Comparison of ENCODE assay signal across 1 cellular context in the genomic region with DNA sequence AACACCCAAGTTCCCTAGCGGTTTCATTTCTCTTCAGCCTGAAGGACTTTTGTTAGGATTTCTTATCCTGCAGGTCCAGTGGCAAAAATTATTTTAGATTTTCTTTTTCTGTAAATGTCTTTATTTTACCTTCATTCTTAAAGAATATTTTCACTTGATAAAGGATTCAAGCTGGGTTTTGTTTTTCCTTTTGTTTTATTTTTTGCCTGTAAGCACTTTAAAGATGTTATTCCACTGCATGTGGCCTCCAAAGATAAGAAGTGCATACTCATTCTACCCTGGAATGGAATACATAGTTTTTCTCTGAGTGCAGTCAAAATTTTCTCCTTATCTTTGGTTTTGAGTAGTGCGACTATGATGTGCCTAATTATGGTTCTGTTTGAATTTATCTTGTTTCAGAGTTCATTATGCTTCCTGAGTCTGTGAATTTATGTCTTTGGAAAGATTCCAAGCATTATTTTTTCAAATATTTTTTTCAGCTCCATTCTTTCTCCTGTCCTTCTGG.
TF ChIP-seq lines count a peak whose summit lies in the region.

No MANE protein-coding gene starts in this region.

TF ChIP-seq in K562, 482 proteins besides CTCF, POLR2A, EP300 and RAD21 (continued from another document and continues in another):
- TF ChIP-seq, protein P1, sequence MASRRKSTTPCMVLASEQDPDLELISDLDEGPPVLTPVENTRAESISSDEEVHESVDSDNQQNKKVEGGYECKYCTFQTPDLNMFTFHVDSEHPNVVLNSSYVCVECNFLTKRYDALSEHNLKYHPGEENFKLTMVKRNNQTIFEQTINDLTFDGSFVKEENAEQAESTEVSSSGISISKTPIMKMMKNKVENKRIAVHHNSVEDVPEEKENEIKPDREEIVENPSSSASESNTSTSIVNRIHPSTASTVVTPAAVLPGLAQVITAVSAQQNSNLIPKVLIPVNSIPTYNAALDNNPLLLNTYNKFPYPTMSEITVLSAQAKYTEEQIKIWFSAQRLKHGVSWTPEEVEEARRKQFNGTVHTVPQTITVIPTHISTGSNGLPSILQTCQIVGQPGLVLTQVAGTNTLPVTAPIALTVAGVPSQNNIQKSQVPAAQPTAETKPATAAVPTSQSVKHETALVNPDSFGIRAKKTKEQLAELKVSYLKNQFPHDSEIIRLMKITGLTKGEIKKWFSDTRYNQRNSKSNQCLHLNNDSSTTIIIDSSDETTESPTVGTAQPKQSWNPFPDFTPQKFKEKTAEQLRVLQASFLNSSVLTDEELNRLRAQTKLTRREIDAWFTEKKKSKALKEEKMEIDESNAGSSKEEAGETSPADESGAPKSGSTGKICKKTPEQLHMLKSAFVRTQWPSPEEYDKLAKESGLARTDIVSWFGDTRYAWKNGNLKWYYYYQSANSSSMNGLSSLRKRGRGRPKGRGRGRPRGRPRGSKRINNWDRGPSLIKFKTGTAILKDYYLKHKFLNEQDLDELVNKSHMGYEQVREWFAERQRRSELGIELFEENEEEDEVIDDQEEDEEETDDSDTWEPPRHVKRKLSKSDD (conservative IDR thresholded peaks at IDR 0.05; ENCODE audit: low read length): no peak
- TF ChIP-seq MTA2 (IDR thresholded peaks at IDR 0.05; ENCODE audit: low read depth) (peak; percentile 91), ZNF3 (CRISPR knock-in tag; IDR thresholded peaks at IDR 0.05) (no peak), COPS2 (conservative IDR thresholded peaks at IDR 0.05) (no peak), FOXA3 (CRISPR knock-in tag; conservative IDR thresholded peaks at IDR 0.05 in 1 of 2, IDR thresholded peaks at IDR 0.05 in 1 of 2) (no peak; a peak in 1 of 4 replicates), BHLHE40 (IDR thresholded peaks at IDR 0.05; ENCODE audit: low read length) (peak; percentile 38; the same call in 1 of the 2 replicates), WHSC1 (IDR thresholded peaks at IDR 0.05; ENCODE audit: low read length) (no peak), ATF7 (IDR thresholded peaks at IDR 0.05) (0 out of 2 replicates have a peak, but pooled peaks have one; percentile 70), NFE2L1 (tag; IDR thresholded peaks at IDR 0.05; ENCODE audit: borderline replicate concordance, low read depth) (peak; percentile 32; the same call in 1 of the 2 replicates), ZNF316 (IDR thresholded peaks at IDR 0.05) (peak; percentile 100), CREM (IDR thresholded peaks at IDR 0.05; ENCODE audit: low read depth) (peak; percentile 65), GABPB1 (CRISPR knock-in tag; IDR thresholded peaks at IDR 0.05) (no peak), FOXJ2 (tag; IDR thresholded peaks at IDR 0.05) (peak; percentile 84), HDAC3 (IDR thresholded peaks at IDR 0.05; ENCODE audit: borderline replicate concordance, partially characterized antibody) (peak; percentile 92), CHD1 (IDR thresholded peaks at IDR 0.05; ENCODE audit: low read length) (no peak), ZC3H8 (IDR thresholded peaks at IDR 0.05) (no peak), ZNF695 (CRISPR knock-in tag; IDR thresholded peaks at IDR 0.05) (no peak), CEBPG (CRISPR knock-in tag; IDR thresholded peaks at IDR 0.05) (no peak), CEBPG (tag; conservative IDR thresholded peaks at IDR 0.05 in 1 of 2, IDR thresholded peaks at IDR 0.05 in 1 of 2) (no peak), NUFIP1 (IDR thresholded peaks at IDR 0.05; ENCODE audit: partially characterized antibody) (no peak), PRPF4 (IDR thresholded peaks at IDR 0.05; ENCODE audit: insufficient read depth, low read depth, low read length, poor library complexity, severe bottlenecking) (no peak), NR2F6 (CRISPR knock-in tag; IDR thresholded peaks at IDR 0.05) (no peak), XRCC5 (IDR thresholded peaks at IDR 0.05; ENCODE audit: low read depth, low read length) (no peak), ZNF324 (CRISPR knock-in tag; IDR thresholded peaks at IDR 0.05) (no peak), ZBTB8A (IDR thresholded peaks at IDR 0.05; ENCODE audit: partially characterized antibody) (no peak), ZKSCAN1 (IDR thresholded peaks at IDR 0.05; ENCODE audit: low read depth, low read length) (peak; percentile 61; the same call in 1 of the 2 replicates), ZNF175 (CRISPR knock-in tag; IDR thresholded peaks at IDR 0.05; ENCODE audit: low read depth) (peak; percentile 83), ZNF785 (CRISPR knock-in tag; IDR thresholded peaks at IDR 0.05) (no peak), NBN (IDR thresholded peaks at IDR 0.05; ENCODE audit: low read depth) (peak; percentile 95), SMAD1 (IDR thresholded peaks at IDR 0.05; ENCODE audit: low read depth, low read length, partially characterized antibody) (peak; percentile 83), CHD4 (IDR thresholded peaks at IDR 0.05; ENCODE audit: insufficient read depth, insufficient replicate concordance, low read depth, low read length, poor library complexity, severe bottlenecking) (no peak)
- TF ChIP-seq, protein P2, sequence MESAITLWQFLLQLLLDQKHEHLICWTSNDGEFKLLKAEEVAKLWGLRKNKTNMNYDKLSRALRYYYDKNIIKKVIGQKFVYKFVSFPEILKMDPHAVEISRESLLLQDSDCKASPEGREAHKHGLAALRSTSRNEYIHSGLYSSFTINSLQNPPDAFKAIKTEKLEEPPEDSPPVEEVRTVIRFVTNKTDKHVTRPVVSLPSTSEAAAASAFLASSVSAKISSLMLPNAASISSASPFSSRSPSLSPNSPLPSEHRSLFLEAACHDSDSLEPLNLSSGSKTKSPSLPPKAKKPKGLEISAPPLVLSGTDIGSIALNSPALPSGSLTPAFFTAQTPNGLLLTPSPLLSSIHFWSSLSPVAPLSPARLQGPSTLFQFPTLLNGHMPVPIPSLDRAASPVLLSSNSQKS (CRISPR knock-in tag; IDR thresholded peaks at IDR 0.05): no peak
- TF ChIP-seq, protein P3, sequence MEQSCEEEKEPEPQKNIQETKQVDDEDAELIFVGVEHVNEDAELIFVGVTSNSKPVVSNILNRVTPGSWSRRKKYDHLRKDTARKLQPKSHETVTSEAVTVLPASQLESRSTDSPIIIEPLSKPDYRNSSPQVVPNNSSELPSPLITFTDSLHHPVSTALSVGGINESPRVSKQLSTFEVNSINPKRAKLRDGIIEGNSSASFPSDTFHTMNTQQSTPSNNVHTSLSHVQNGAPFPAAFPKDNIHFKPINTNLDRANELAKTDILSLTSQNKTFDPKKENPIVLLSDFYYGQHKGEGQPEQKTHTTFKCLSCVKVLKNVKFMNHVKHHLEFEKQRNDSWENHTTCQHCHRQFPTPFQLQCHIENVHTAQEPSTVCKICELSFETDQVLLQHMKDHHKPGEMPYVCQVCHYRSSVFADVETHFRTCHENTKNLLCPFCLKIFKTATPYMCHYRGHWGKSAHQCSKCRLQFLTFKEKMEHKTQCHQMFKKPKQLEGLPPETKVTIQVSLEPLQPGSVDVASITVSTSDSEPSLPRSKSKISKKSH (CRISPR knock-in tag; IDR thresholded peaks at IDR 0.05): no peak
- TF ChIP-seq, protein P4, sequence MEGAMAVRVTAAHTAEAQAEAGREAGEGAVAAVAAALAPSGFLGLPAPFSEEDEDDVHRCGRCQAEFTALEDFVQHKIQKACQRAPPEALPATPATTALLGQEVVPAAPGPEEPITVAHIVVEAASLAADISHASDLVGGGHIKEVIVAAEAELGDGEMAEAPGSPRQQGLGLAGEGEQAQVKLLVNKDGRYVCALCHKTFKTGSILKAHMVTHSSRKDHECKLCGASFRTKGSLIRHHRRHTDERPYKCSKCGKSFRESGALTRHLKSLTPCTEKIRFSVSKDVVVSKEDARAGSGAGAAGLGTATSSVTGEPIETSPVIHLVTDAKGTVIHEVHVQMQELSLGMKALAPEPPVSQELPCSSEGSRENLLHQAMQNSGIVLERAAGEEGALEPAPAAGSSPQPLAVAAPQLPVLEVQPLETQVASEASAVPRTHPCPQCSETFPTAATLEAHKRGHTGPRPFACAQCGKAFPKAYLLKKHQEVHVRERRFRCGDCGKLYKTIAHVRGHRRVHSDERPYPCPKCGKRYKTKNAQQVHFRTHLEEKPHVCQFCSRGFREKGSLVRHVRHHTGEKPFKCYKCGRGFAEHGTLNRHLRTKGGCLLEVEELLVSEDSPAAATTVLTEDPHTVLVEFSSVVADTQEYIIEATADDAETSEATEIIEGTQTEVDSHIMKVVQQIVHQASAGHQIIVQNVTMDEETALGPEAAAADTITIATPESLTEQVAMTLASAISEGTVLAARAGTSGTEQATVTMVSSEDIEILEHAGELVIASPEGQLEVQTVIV (CRISPR knock-in tag; IDR thresholded peaks at IDR 0.05; ENCODE audit: borderline replicate concordance): no peak
- TF ChIP-seq, protein P5, sequence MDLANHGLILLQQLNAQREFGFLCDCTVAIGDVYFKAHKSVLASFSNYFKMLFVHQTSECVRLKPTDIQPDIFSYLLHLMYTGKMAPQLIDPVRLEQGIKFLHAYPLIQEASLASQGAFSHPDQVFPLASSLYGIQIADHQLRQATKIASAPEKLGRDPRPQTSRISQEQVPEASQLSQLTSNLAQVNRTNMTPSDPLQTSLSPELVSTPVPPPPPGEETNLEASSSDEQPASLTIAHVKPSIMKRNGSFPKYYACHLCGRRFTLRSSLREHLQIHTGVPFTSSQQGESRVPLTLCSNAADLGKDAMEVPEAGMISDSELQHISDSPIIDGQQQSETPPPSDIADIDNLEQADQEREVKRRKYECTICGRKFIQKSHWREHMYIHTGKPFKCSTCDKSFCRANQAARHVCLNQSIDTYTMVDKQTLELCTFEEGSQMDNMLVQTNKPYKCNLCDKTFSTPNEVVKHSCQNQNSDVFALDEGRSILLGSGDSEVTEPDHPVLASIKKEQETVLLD (IDR thresholded peaks at IDR 0.05): peak; percentile 60; the same call in 1 of the 2 replicates
- TF ChIP-seq, protein P6, sequence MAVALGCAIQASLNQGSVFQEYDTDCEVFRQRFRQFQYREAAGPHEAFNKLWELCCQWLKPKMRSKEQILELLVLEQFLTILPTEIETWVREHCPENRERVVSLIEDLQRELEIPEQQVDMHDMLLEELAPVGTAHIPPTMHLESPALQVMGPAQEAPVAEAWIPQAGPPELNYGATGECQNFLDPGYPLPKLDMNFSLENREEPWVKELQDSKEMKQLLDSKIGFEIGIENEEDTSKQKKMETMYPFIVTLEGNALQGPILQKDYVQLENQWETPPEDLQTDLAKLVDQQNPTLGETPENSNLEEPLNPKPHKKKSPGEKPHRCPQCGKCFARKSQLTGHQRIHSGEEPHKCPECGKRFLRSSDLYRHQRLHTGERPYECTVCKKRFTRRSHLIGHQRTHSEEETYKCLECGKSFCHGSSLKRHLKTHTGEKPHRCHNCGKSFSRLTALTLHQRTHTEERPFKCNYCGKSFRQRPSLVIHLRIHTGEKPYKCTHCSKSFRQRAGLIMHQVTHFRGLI (CRISPR knock-in tag; IDR thresholded peaks at IDR 0.05): 0 out of 2 replicates have a peak, but pooled peaks have one; percentile 24
- TF ChIP-seq, protein P7, sequence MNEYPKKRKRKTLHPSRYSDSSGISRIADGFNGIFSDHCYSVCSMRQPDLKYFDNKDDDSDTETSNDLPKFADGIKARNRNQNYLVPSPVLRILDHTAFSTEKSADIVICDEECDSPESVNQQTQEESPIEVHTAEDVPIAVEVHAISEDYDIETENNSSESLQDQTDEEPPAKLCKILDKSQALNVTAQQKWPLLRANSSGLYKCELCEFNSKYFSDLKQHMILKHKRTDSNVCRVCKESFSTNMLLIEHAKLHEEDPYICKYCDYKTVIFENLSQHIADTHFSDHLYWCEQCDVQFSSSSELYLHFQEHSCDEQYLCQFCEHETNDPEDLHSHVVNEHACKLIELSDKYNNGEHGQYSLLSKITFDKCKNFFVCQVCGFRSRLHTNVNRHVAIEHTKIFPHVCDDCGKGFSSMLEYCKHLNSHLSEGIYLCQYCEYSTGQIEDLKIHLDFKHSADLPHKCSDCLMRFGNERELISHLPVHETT (CRISPR knock-in tag; conservative IDR thresholded peaks at IDR 0.05 in 1 of 2, IDR thresholded peaks at IDR 0.05 in 1 of 2): peak in 1 of 2 experiments; percentile 92; a peak in 2 of 4 replicates
- TF ChIP-seq, protein P8, sequence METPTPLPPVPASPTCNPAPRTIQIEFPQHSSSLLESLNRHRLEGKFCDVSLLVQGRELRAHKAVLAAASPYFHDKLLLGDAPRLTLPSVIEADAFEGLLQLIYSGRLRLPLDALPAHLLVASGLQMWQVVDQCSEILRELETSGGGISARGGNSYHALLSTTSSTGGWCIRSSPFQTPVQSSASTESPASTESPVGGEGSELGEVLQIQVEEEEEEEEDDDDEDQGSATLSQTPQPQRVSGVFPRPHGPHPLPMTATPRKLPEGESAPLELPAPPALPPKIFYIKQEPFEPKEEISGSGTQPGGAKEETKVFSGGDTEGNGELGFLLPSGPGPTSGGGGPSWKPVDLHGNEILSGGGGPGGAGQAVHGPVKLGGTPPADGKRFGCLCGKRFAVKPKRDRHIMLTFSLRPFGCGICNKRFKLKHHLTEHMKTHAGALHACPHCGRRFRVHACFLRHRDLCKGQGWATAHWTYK (CRISPR knock-in tag; IDR thresholded peaks at IDR 0.05): peak; percentile 38; the same call in 1 of the 2 replicates
- TF ChIP-seq, protein P9, sequence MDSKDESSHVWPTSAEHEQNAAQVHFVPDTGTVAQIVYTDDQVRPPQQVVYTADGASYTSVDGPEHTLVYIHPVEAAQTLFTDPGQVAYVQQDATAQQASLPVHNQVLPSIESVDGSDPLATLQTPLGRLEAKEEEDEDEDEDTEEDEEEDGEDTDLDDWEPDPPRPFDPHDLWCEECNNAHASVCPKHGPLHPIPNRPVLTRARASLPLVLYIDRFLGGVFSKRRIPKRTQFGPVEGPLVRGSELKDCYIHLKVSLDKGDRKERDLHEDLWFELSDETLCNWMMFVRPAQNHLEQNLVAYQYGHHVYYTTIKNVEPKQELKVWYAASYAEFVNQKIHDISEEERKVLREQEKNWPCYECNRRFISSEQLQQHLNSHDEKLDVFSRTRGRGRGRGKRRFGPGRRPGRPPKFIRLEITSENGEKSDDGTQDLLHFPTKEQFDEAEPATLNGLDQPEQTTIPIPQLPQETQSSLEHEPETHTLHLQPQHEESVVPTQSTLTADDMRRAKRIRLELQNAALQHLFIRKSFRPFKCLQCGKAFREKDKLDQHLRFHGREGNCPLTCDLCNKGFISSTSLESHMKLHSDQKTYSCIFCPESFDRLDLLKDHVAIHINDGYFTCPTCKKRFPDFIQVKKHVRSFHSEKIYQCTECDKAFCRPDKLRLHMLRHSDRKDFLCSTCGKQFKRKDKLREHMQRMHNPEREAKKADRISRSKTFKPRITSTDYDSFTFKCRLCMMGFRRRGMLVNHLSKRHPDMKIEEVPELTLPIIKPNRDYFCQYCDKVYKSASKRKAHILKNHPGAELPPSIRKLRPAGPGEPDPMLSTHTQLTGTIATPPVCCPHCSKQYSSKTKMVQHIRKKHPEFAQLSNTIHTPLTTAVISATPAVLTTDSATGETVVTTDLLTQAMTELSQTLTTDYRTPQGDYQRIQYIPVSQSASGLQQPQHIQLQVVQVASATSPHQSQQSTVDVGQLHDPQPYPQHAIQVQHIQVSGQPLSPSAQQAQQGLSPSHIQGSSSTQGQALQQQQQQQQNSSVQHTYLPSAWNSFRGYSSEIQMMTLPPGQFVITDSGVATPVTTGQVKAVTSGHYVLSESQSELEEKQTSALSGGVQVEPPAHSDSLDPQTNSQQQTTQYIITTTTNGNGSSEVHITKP (IDR thresholded peaks at IDR 0.05; ENCODE audit: partially characterized antibody): no peak
- TF ChIP-seq, protein P10, sequence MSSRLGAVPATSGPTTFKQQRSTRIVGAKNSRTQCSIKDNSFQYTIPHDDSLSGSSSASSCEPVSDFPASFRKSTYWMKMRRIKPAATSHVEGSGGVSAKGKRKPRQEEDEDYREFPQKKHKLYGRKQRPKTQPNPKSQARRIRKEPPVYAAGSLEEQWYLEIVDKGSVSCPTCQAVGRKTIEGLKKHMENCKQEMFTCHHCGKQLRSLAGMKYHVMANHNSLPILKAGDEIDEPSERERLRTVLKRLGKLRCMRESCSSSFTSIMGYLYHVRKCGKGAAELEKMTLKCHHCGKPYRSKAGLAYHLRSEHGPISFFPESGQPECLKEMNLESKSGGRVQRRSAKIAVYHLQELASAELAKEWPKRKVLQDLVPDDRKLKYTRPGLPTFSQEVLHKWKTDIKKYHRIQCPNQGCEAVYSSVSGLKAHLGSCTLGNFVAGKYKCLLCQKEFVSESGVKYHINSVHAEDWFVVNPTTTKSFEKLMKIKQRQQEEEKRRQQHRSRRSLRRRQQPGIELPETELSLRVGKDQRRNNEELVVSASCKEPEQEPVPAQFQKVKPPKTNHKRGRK (tag; IDR thresholded peaks at IDR 0.05): no peak
